1 cellular context compared by ENCODE assay signal in genomic region chr4:23333556-23333945, GRCh38.
TF ChIP-seq lines count a peak whose summit lies in the region.

No MANE protein-coding gene starts in this region.

TF ChIP-seq in HEK293, 187 proteins besides CTCF, POLR2A, EP300 and RAD21 (continued from another document and continues in another):
- TF ChIP-seq BCL6B (tag by site-specific recombination; IDR thresholded peaks at IDR 0.05) = no peak
- no peak for TF ChIP-seq SP2 (tag by site-specific recombination; IDR thresholded peaks at IDR 0.05)
- TF ChIP-seq ZNF654 (tag by site-specific recombination; IDR thresholded peaks at IDR 0.05; ENCODE audit: low read depth) = 0 out of 2 replicates have a peak, but pooled peaks have one; percentile 5
- no peak for TF ChIP-seq GLI4 (tag by site-specific recombination; IDR thresholded peaks at IDR 0.05)
- no peak for TF ChIP-seq ZNF391 (tag by site-specific recombination; IDR thresholded peaks at IDR 0.05; ENCODE audit: borderline replicate concordance, low read depth)
- no peak for TF ChIP-seq GLIS1 (tag by site-specific recombination; IDR thresholded peaks at IDR 0.05)
- no peak for TF ChIP-seq ZNF121 (tag by site-specific recombination; IDR thresholded peaks at IDR 0.05)
- no peak for TF ChIP-seq ZNF660 (tag by site-specific recombination; IDR thresholded peaks at IDR 0.05)
- no peak for TF ChIP-seq ZNF394 (tag by site-specific recombination; IDR thresholded peaks at IDR 0.05; ENCODE audit: borderline replicate concordance)
- no peak for TF ChIP-seq ZNF521 (tag by site-specific recombination; IDR thresholded peaks at IDR 0.05)
- TF ChIP-seq ZNF221 (tag by site-specific recombination; IDR thresholded peaks at IDR 0.05; ENCODE audit: borderline replicate concordance) = no peak
- TF ChIP-seq ZNF148 (tag by site-specific recombination; IDR thresholded peaks at IDR 0.05; ENCODE audit: borderline replicate concordance) = no peak
- no peak for TF ChIP-seq TCF7L2 (IDR thresholded peaks at IDR 0.05; ENCODE audit: borderline replicate concordance, low read depth, low read length)
- TF ChIP-seq ZNF37A (tag by site-specific recombination; IDR thresholded peaks at IDR 0.05) = no peak
- peak; percentile 22; the same call in 1 of the 2 replicates for TF ChIP-seq ZFP69B (tag by site-specific recombination; IDR thresholded peaks at IDR 0.05)
- TF ChIP-seq PRDM10 (tag by site-specific recombination; IDR thresholded peaks at IDR 0.05) = no peak
- no peak for TF ChIP-seq ZSCAN16 (tag by site-specific recombination; IDR thresholded peaks at IDR 0.05)
- TF ChIP-seq KLF16 (tag by site-specific recombination; IDR thresholded peaks at IDR 0.05) = no peak
- no peak for TF ChIP-seq ZNF223 (tag by site-specific recombination; IDR thresholded peaks at IDR 0.05)
- TF ChIP-seq ZNF423 (tag by site-specific recombination; IDR thresholded peaks at IDR 0.05) = no peak
- no peak for TF ChIP-seq ZNF610 (tag by site-specific recombination; IDR thresholded peaks at IDR 0.05; ENCODE audit: borderline replicate concordance)
- no peak for TF ChIP-seq ZNF155 (tag by site-specific recombination; IDR thresholded peaks at IDR 0.05)
- no peak for TF ChIP-seq ZNF776 (tag by site-specific recombination; IDR thresholded peaks at IDR 0.05; ENCODE audit: borderline replicate concordance)
- TF ChIP-seq SALL2 (tag by site-specific recombination; IDR thresholded peaks at IDR 0.05; ENCODE audit: borderline replicate concordance) = no peak
- TF ChIP-seq ZNF324 (tag by site-specific recombination; IDR thresholded peaks at IDR 0.05) = no peak
- no peak for TF ChIP-seq ZNF544 (tag by site-specific recombination; IDR thresholded peaks at IDR 0.05)
- no peak for TF ChIP-seq ZBTB1 (tag by site-specific recombination; IDR thresholded peaks at IDR 0.05)
- no peak for TF ChIP-seq ZNF510 (tag by site-specific recombination; IDR thresholded peaks at IDR 0.05; ENCODE audit: insufficient replicate concordance)
- no peak for TF ChIP-seq ZNF529 (tag by site-specific recombination; IDR thresholded peaks at IDR 0.05; ENCODE audit: insufficient replicate concordance)
- TF ChIP-seq ZNF274 (IDR thresholded peaks at IDR 0.05; ENCODE audit: low read length) = no peak
- no peak for TF ChIP-seq ZNF274 (tag by site-specific recombination; IDR thresholded peaks at IDR 0.05; ENCODE audit: borderline replicate concordance)
- TF ChIP-seq ZNF548 (tag by site-specific recombination; IDR thresholded peaks at IDR 0.05) = no peak
- TF ChIP-seq, protein P1, sequence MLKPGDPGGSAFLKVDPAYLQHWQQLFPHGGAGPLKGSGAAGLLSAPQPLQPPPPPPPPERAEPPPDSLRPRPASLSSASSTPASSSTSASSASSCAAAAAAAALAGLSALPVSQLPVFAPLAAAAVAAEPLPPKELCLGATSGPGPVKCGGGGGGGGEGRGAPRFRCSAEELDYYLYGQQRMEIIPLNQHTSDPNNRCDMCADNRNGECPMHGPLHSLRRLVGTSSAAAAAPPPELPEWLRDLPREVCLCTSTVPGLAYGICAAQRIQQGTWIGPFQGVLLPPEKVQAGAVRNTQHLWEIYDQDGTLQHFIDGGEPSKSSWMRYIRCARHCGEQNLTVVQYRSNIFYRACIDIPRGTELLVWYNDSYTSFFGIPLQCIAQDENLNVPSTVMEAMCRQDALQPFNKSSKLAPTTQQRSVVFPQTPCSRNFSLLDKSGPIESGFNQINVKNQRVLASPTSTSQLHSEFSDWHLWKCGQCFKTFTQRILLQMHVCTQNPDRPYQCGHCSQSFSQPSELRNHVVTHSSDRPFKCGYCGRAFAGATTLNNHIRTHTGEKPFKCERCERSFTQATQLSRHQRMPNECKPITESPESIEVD (tag by site-specific recombination; IDR thresholded peaks at IDR 0.05) = no peak
- TF ChIP-seq ZNF561 (tag by site-specific recombination; IDR thresholded peaks at IDR 0.05; ENCODE audit: borderline replicate concordance) = no peak
- no peak for TF ChIP-seq ZNF549 (tag by site-specific recombination; IDR thresholded peaks at IDR 0.05)
- no peak for TF ChIP-seq ZNF701 (tag by site-specific recombination; IDR thresholded peaks at IDR 0.05)
- peak; percentile 67; the same call in 1 of the 2 replicates for TF ChIP-seq TSHZ1 (tag by site-specific recombination; IDR thresholded peaks at IDR 0.05; ENCODE audit: borderline replicate concordance)
- no peak; the same call in 1 of the 2 replicates for TF ChIP-seq SCRT2 (tag by site-specific recombination; IDR thresholded peaks at IDR 0.05)
- no peak for TF ChIP-seq ZBTB44 (tag by site-specific recombination; IDR thresholded peaks at IDR 0.05)
- TF ChIP-seq OVOL3 (tag by site-specific recombination; IDR thresholded peaks at IDR 0.05) = no peak
- TF ChIP-seq ZNF416 (tag by site-specific recombination; IDR thresholded peaks at IDR 0.05) = no peak
- TF ChIP-seq, protein P2, sequence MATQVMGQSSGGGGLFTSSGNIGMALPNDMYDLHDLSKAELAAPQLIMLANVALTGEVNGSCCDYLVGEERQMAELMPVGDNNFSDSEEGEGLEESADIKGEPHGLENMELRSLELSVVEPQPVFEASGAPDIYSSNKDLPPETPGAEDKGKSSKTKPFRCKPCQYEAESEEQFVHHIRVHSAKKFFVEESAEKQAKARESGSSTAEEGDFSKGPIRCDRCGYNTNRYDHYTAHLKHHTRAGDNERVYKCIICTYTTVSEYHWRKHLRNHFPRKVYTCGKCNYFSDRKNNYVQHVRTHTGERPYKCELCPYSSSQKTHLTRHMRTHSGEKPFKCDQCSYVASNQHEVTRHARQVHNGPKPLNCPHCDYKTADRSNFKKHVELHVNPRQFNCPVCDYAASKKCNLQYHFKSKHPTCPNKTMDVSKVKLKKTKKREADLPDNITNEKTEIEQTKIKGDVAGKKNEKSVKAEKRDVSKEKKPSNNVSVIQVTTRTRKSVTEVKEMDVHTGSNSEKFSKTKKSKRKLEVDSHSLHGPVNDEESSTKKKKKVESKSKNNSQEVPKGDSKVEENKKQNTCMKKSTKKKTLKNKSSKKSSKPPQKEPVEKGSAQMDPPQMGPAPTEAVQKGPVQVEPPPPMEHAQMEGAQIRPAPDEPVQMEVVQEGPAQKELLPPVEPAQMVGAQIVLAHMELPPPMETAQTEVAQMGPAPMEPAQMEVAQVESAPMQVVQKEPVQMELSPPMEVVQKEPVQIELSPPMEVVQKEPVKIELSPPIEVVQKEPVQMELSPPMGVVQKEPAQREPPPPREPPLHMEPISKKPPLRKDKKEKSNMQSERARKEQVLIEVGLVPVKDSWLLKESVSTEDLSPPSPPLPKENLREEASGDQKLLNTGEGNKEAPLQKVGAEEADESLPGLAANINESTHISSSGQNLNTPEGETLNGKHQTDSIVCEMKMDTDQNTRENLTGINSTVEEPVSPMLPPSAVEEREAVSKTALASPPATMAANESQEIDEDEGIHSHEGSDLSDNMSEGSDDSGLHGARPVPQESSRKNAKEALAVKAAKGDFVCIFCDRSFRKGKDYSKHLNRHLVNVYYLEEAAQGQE (tag by site-specific recombination; IDR thresholded peaks at IDR 0.05) = no peak
- no peak for TF ChIP-seq ZNF426 (tag by site-specific recombination; IDR thresholded peaks at IDR 0.05)
- no peak for TF ChIP-seq ZNF768 (tag by site-specific recombination; IDR thresholded peaks at IDR 0.05)
- TF ChIP-seq ZNF555 (tag by site-specific recombination; conservative IDR thresholded peaks at IDR 0.05) = no peak
- TF ChIP-seq ZFP41 (tag by site-specific recombination; IDR thresholded peaks at IDR 0.05; ENCODE audit: borderline replicate concordance) = no peak
- no peak for TF ChIP-seq ZNF785 (tag by site-specific recombination; IDR thresholded peaks at IDR 0.05)
- TF ChIP-seq ZNF777 (tag by site-specific recombination; IDR thresholded peaks at IDR 0.05; ENCODE audit: borderline replicate concordance) = no peak
- no peak for TF ChIP-seq MEIS1 (CRISPR knock-in tag; IDR thresholded peaks at IDR 0.05; ENCODE audit: borderline replicate concordance)
- no peak for TF ChIP-seq SETDB1 (IDR thresholded peaks at IDR 0.05; ENCODE audit: insufficient read length, low read length)
- TF ChIP-seq ZNF132 (tag by site-specific recombination; IDR thresholded peaks at IDR 0.05; ENCODE audit: borderline replicate concordance) = no peak
- no peak for TF ChIP-seq ZNF174 (tag by site-specific recombination; IDR thresholded peaks at IDR 0.05)
